16 cellular contexts compared by ENCODE assay signal in the genomic region with DNA sequence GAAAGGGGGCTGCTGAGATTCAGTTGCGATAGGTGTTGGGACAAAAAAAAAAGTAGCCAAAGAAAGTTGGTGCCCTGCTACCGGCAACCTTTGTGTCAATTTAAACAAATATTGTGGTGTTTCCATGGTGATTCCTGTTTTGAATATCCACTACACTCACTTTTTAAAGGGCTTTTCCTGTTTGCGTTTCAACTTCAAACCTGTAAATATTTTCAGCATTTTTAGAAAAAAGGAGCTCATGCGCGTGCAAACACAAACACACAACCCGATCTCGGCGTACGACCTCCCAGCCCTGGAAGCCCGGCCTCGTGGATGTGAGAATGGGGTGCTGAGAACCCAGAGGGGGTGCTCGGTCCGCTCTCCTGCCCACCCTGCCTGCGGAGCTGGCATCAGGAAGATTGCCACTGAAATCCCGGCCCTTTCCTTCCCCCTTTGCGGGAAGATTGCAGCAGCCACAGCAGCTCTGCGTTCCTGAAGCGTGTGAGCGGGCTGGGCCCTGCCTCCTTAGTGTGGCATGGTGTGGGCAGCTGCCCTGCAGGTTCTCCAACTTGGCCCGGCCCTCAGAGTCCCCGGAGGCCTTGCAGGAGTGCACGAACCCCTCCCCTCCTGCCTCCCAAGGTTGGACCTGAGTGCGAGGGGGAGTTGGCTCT. TPM values are rescaled to one million over a fixed set of nuclear protein-coding genes. Genes with fewer than 3 reads are reported as not detected.
A peak's percentile ranks its signal among the peaks of the same experiment; 100 is the strongest.
DNase-seq lines count a peak whose midpoint lies in the region; ATAC-seq, FAIRE-seq and TF ChIP-seq lines count a peak whose summit lies in the region.
"Had no signal": no experiment of that assay in that cellular context is flagged by ENCODE, and none has a peak within 500 bp of the region (broad histone marks: within the 10 kb centered on the region; RNA-seq: fewer than 3 reads in every experiment).

No MANE protein-coding gene starts in this region.

- H3K9me3 Mint-ChIP-seq in CD8-positive, alpha-beta memory T cell, result no peaks in the 10 kb centered on the region
- no peaks in the 10 kb centered on the region for H3K9me3 Mint-ChIP-seq in activated CD8-positive, alpha-beta T cell treated with anti-CD3 and anti-CD28 coated beads, Interleukin-2, amount 10 ng/mL, durations not matched to agents 7 days and 5 days (ENCODE audit: insufficient read depth)
- H3K9me3 Mint-ChIP-seq: endodermal cell had no signal

- peak in 3 of 4 donors; percentile 15 to 43 (median 42) for ATAC-seq in heart left ventricle
- ATAC-seq in heart right ventricle, result peak in 6 of 8 donors; percentile 18 to 51 (median 30)
- ATAC-seq in pancreas, result peak; percentile 33 to 70 (median 56)
- ATAC-seq in activated CD8-positive, alpha-beta T cell treated with anti-CD3 and anti-CD28 coated beads, Interleukin-2, amount 10 ng/mL, durations not matched to agents 7 days and 5 days, result no peak

- peaks cover 0 to 6% (median 3%) of the 10 kb centered on the region in 3 donors for H3K4me1 Mint-ChIP-seq in CD8-positive, alpha-beta memory T cell
- H3K4me1 Mint-ChIP-seq in activated CD8-positive, alpha-beta T cell treated with anti-CD3 and anti-CD28 coated beads, Interleukin-2, amount 10 ng/mL, durations not matched to agents 7 days and 5 days (ENCODE audit: low read depth), result peaks cover 2% of the 10 kb centered on the region

- WGBS in heart left ventricle, 4 donors, result 28 to 41% (median 30%) methylated on average over 15 to 23 of the region's 23 CpGs
- WGBS in heart right ventricle, 2 donors, result 39% methylated on average over 23 of the region's 23 CpGs
- 54 to 58% methylated on average over 23 of the region's 23 CpGs for WGBS in pancreas, 2 donors

- H3K27me3 ChIP-seq in heart left ventricle (no peaks in the 10 kb centered on the region), heart right ventricle (no peaks in the 10 kb centered on the region), pancreas (no peaks in the 10 kb centered on the region)
- H3K27me3 ChIP-seq in CD8-positive, alpha-beta memory T cell (ENCODE audit: insufficient read depth, low read length, poor library complexity, severe bottlenecking), result peaks cover 5% of the 10 kb centered on the region
- H3K27me3 ChIP-seq: SJCRH30, tibial nerve had no signal

- H3K36me3 ChIP-seq in heart left ventricle (peaks cover 0 to 11% (median 0%) of the 10 kb centered on the region in 9 donors), heart right ventricle (peaks cover 0 to 13% (median 0%) of the 10 kb centered on the region in 9 donors), pancreas (no peaks in the 10 kb centered on the region)
- no peaks in the 10 kb centered on the region for H3K36me3 ChIP-seq in CD8-positive, alpha-beta memory T cell (ENCODE audit: insufficient read depth, low read length)
- H3K36me3 ChIP-seq: SJCRH30, tibial nerve had no signal

- TF ChIP-seq POLR2A in heart left ventricle (IDR thresholded peaks at IDR 0.05), result no peak

- FAIRE-seq in pancreas (lab: Jason Lieb, UNC), result no peak
- FAIRE-seq: GM19239 had no signal

- H3K27ac ChIP-seq in heart left ventricle (peak overlapping the region; percentile 20 to 86 (median 72)), heart right ventricle (peak overlapping the region; percentile 48 to 88 (median 75)), pancreas (peak overlapping the region in 3 of 4 donors; percentile 4 to 52 (median 28))
- no peak overlapping the region for H3K27ac ChIP-seq in CD8-positive, alpha-beta memory T cell (ENCODE audit: low read depth, low read length)
- H3K27ac ChIP-seq: SJCRH30 had no signal

- intact Hi-C loops in heart left ventricle (cut with DNase I) (no loop called here), cardiac septum (cut with DNase I) (no loop called here), heart right ventricle (cut with DNase I) (no loop called here), pancreas (cut with DNase I) (no loop called here)

- H3K36me3 Mint-ChIP-seq in CD8-positive, alpha-beta memory T cell, result no peaks in the 10 kb centered on the region
- H3K36me3 Mint-ChIP-seq in activated CD8-positive, alpha-beta T cell treated with anti-CD3 and anti-CD28 coated beads, Interleukin-2, amount 10 ng/mL, durations not matched to agents 7 days and 5 days (ENCODE audit: low read depth), result no peaks in the 10 kb centered on the region

- peak overlapping the region in 1 of 7 donors; percentile 23 for H3K4me3 Mint-ChIP-seq in CD8-positive, alpha-beta memory T cell
- no peak overlapping the region for H3K4me3 Mint-ChIP-seq in activated CD8-positive, alpha-beta T cell treated with anti-CD3 and anti-CD28 coated beads, Interleukin-2, amount 10 ng/mL, durations not matched to agents 7 days and 5 days
- H3K4me3 Mint-ChIP-seq: endodermal cell had no signal

- TF ChIP-seq CTCF in heart left ventricle (IDR thresholded peaks at IDR 0.05) (no peak), heart right ventricle (IDR thresholded peaks at IDR 0.05) (no peak), pancreas (IDR thresholded peaks at IDR 0.05) (no peak)

- H3K4me3 ChIP-seq in heart left ventricle (peak overlapping the region in 5 of 12 donors; percentile 14 to 30 (median 20)), heart right ventricle (peak overlapping the region in 5 of 10 donors; percentile 7 to 37 (median 26)), pancreas (no peak overlapping the region)
- no peak overlapping the region for H3K4me3 ChIP-seq in CD8-positive, alpha-beta memory T cell (ENCODE audit: low read length)
- H3K4me3 ChIP-seq: SJCRH30, tibial nerve had no signal

- DNase-seq in heart left ventricle (no peak), cardiac septum (ENCODE audit: low spot score) (no peak), heart right ventricle (no peak), pancreas (peak in 4 of 6 donors; percentile 20 to 55 (median 40)), NCI-H187 (lab: John Stamatoyannopoulos, UW) (no peak)
- DNase-seq in activated naive CD4-positive, alpha-beta T cell treated with anti-CD3 and anti-CD28 coated beads, Interleukin-2, amount 50 U/mL, for 16 hours, result no peak
- DNase-seq in CD8-positive, alpha-beta memory T cell, result no peak
- no peak for DNase-seq in activated CD8-positive, alpha-beta T cell treated with anti-CD3 and anti-CD28 coated beads, Interleukin-2, amount 10 ng/mL, durations not matched to agents 7 days and 5 days
- DNase-seq: DMS 273 treated with DMSO at 0.1 percent for 48 hours, endodermal cell, H7, NCI-H1092 treated with DMSO at 0.1 percent for 48 hours, NCI-H69 had no signal

- H3K4me1 ChIP-seq in heart left ventricle (peaks cover 3 to 94% (median 70%) of the 10 kb centered on the region in 12 donors), heart right ventricle (peaks cover 31 to 100% (median 82%) of the 10 kb centered on the region in 9 donors), pancreas (peaks cover 0 to 15% (median 5%) of the 10 kb centered on the region in 3 donors)
- no peaks in the 10 kb centered on the region for H3K4me1 ChIP-seq in CD8-positive, alpha-beta memory T cell (ENCODE audit: insufficient read depth, low read length)

- POLR2A ChIA-PET in CD8-positive, alpha-beta memory T cell (lab: Charles Lee), result no interaction called here
- POLR2A ChIA-PET in activated CD8-positive, alpha-beta T cell treated with anti-CD3 and anti-CD28 coated beads, Interleukin-2, amount 10 ng/mL, durations not matched to agents 7 days and 5 days (lab: Charles Lee), result no interaction called here

- H3K9me3 ChIP-seq in heart left ventricle (no peaks in the 10 kb centered on the region), heart right ventricle (no peaks in the 10 kb centered on the region), pancreas (no peaks in the 10 kb centered on the region)
- no peaks in the 10 kb centered on the region for H3K9me3 ChIP-seq in CD8-positive, alpha-beta memory T cell (ENCODE audit: low read length)
- H3K9me3 ChIP-seq: SJCRH30, tibial nerve had no signal

- peaks cover 0 to 5% of the 10 kb centered on the region in 2 donors for H3K27me3 Mint-ChIP-seq in CD8-positive, alpha-beta memory T cell
- H3K27me3 Mint-ChIP-seq in activated CD8-positive, alpha-beta T cell treated with anti-CD3 and anti-CD28 coated beads, Interleukin-2, amount 10 ng/mL, durations not matched to agents 7 days and 5 days (ENCODE audit: low read depth), result no peaks in the 10 kb centered on the region

- CTCF ChIA-PET in CD8-positive, alpha-beta memory T cell (lab: Charles Lee), result no interaction called here
- CTCF ChIA-PET in activated CD8-positive, alpha-beta T cell treated with anti-CD3 and anti-CD28 coated beads, Interleukin-2, amount 10 ng/mL, durations not matched to agents 7 days and 5 days (lab: Charles Lee), result interaction anchor here (1.5 kb wide), 1 partner anchor 8 kb away, joined by 4 read pairs; no protein-coding TSS in a partner anchor

- H3K27ac Mint-ChIP-seq in CD8-positive, alpha-beta memory T cell, result peak overlapping the region in 1 of 8 donors; percentile 40
- H3K27ac Mint-ChIP-seq in activated CD8-positive, alpha-beta T cell treated with anti-CD3 and anti-CD28 coated beads, Interleukin-2, amount 10 ng/mL, durations not matched to agents 7 days and 5 days, result no peak overlapping the region
- H3K27ac Mint-ChIP-seq: endodermal cell had no signal

RNA-seq across cellular contexts. Expression of a gene that starts 34.8 kb away (rescaled TPM):
- total RNA-seq in heart left ventricle (10 to 100 TPM; 39.5 to 84.9 (median 63.2) TPM), cardiac septum (82.0 TPM), heart right ventricle (10 to 100 TPM; 54.4 to 79.8 (median 66.1) TPM), pancreas (10 to 100 TPM; 12.3 to 18.9 (median 13.8) TPM)
- polyA plus RNA-seq in heart left ventricle (10 to 100 TPM; 28.8 to 50.0 TPM), heart right ventricle (10 to 100 TPM; 19.5 to 44.9 TPM), pancreas (10 to 100 TPM in 1 of 2 donors, 1 to 10 TPM in 1; 6.7 to 16.0 TPM)
- 10 to 100 TPM in 1 of 2 experiments, 1 to 10 TPM in 1; 9.9 to 10.5 TPM for total RNA-seq in CD8-positive, alpha-beta memory T cell
- 2.2 TPM for polyA plus RNA-seq in CD8-positive, alpha-beta memory T cell
- total RNA-seq in activated CD8-positive, alpha-beta T cell treated with anti-CD3 and anti-CD28 coated beads, Interleukin-2, amount 10 ng/mL, durations not matched to agents 7 days and 5 days, result 10 to 100 TPM in 1 of 2 experiments, 1 to 10 TPM in 1; 9.9 to 10.2 TPM

Comparison
In these comparisons a context has a peak if more than half of its experiments do, and no peak if none do; other contexts are left out.
1. DNase-seq: peak in pancreas (4 of 6); none in heart left ventricle (0 of 5), cardiac septum (single experiment), heart right ventricle (0 of 2), activated naive CD4-positive, alpha-beta T cell treated with anti-CD3 and anti-CD28 coated beads, Interleukin-2, amount 50 U/mL, for 16 hours (single experiment), CD8-positive, alpha-beta memory T cell (0 of 5), NCI-H187 (0 of 2) and activated CD8-positive, alpha-beta T cell treated with anti-CD3 and anti-CD28 coated beads, Interleukin-2, amount 10 ng/mL, durations not matched to agents 7 days and 5 days (single experiment).